In genomic region chr18:79503406-79503805, GRCh38 we compare ENCODE assay signal across 19 cellular contexts.
A peak's percentile ranks its signal among the peaks of the same experiment; 100 is the strongest.
DNase-seq lines count a peak whose midpoint lies in the region; ATAC-seq and TF ChIP-seq lines count a peak whose summit lies in the region.
"Had no signal": no experiment of that assay in that cellular context is flagged by ENCODE, and none has a peak within 500 bp of the region (broad histone marks: within the 10 kb centered on the region; RNA-seq: fewer than 3 reads in every experiment).

No MANE protein-coding gene starts in this region.

- peaks cover 0 to 24% (median 20%) of the 10 kb centered on the region in 4 donors for H3K4me1 ChIP-seq in Peyer's patch
- H3K4me1 ChIP-seq in suprapubic skin: peaks cover 29% of the 10 kb centered on the region

- H3K36me3 ChIP-seq in Peyer's patch (no peaks in the 10 kb centered on the region), suprapubic skin (no peaks in the 10 kb centered on the region)
- H3K36me3 ChIP-seq: breast epithelium, left lung, MG63 had no signal

- no peak for TF ChIP-seq POLR2A in Peyer's patch (IDR thresholded peaks at IDR 0.05)
- TF ChIP-seq POLR2A in suprapubic skin (IDR thresholded peaks at IDR 0.05): no peak

- no peak for TF ChIP-seq EP300 in suprapubic skin (IDR thresholded peaks at IDR 0.05)

- DNase-seq in activated naive CD4-positive, alpha-beta T cell treated with anti-CD3 and anti-CD28 coated beads, Interleukin-2, amount 50 U/mL, for 16 hours: peak; percentile 4
- DNase-seq in activated naive CD4-positive, alpha-beta T cell treated with Interleukin-2 at 50 U/mL for 16 hours: no peak
- DNase-seq in Peyer's patch (peak in 2 of 3 donors; percentile 9 to 37), mesenteric fat pad (ENCODE audit: low spot score) (peak; percentile 11), suprapubic skin (ENCODE audit: low spot score in 2 of 2) (peak; percentile 25 to 32), DMS79 (lab: John Stamatoyannopoulos, UW) (no peak), amniotic stem cell (lab: John Stamatoyannopoulos, UW) (no peak)
- DNase-seq: ACHN; activated CD4-positive, alpha-beta T cell treated with anti-CD3 and anti-CD28 coated beads for 48 hours; HFFc6; MG63; NCI-H1436 treated with DMSO at 0.1 percent for 48 hours; NCI-H2171; NCI-H526; SHP77; testis had no signal

- H3K9me3 ChIP-seq in Peyer's patch: peaks cover 0 to 6% (median 0%) of the 10 kb centered on the region in 4 donors
- peaks cover 5% of the 10 kb centered on the region for H3K9me3 ChIP-seq in suprapubic skin
- H3K9me3 ChIP-seq: testis had no signal

- H3K4me3 ChIP-seq in Peyer's patch: no peak overlapping the region
- no peak overlapping the region for H3K4me3 ChIP-seq in suprapubic skin
- H3K4me3 ChIP-seq: breast epithelium, left lung, MG63, testis had no signal

- WGBS in suprapubic skin: 97% methylated on average over 10 of the region's 11 CpGs

- no peaks in the 10 kb centered on the region for H3K27me3 ChIP-seq in Peyer's patch
- H3K27me3 ChIP-seq in suprapubic skin: no peaks in the 10 kb centered on the region
- H3K27me3 ChIP-seq: breast epithelium, left lung, MG63, testis had no signal

- no peak overlapping the region for H3K27ac ChIP-seq in Peyer's patch
- no peak overlapping the region for H3K27ac ChIP-seq in suprapubic skin
- H3K27ac ChIP-seq: breast epithelium, left lung, testis had no signal

- TF ChIP-seq CTCF in Peyer's patch (IDR thresholded peaks at IDR 0.05) (no peak), suprapubic skin (IDR thresholded peaks at IDR 0.05) (no peak)

- no peak for ATAC-seq in GM19455 (IDR thresholded peaks at IDR 0.05; ENCODE audit: unreplicated experiment)
- ATAC-seq: left lung had no signal

Comparison
In these comparisons a context has a peak if more than half of its experiments do, and no peak if none do; other contexts are left out.
1. DNase-seq: peak in activated naive CD4-positive, alpha-beta T cell treated with anti-CD3 and anti-CD28 coated beads, Interleukin-2, amount 50 U/mL, for 16 hours (single experiment), Peyer's patch (2 of 3), mesenteric fat pad (single experiment) and suprapubic skin (2 of 2); none in activated naive CD4-positive, alpha-beta T cell treated with Interleukin-2 at 50 U/mL for 16 hours (single experiment), DMS79 (single experiment) and amniotic stem cell (single experiment).